26 cellular contexts compared by ENCODE assay signal in genomic region chr9:7653262-7653661, GRCh38.
DNase-seq lines count a peak whose midpoint lies in the region; ATAC-seq and TF ChIP-seq lines count a peak whose summit lies in the region.
"Had no signal": no experiment of that assay in that cellular context is flagged by ENCODE, and none has a peak within 500 bp of the region (broad histone marks: within the 10 kb centered on the region; RNA-seq: fewer than 3 reads in every experiment).

No MANE protein-coding gene starts in this region.

- peak; percentile 58 to 93 (median 74) for ATAC-seq in right lobe of liver
- no peak for ATAC-seq in activated CD8-positive, alpha-beta T cell treated with anti-CD3 and anti-CD28 coated beads, Interleukin-2, amount 10 ng/mL, durations not matched to agents 7 days and 5 days
- ATAC-seq: activated naive CD4-positive, alpha-beta T cell treated with anti-CD3 and anti-CD28 coated beads, Interleukin-2, amount 50 U/mL, for 72 hours; naive thymus-derived CD8-positive, alpha-beta T cell; stimulated activated effector memory CD8-positive, alpha-beta T cell treated with anti-CD3 and anti-CD28 coated beads, Interleukin-12 subunit alpha, Interleukin-12 subunit beta, amount 100 ng/mL, for 72 hours; T-helper 17 cell had no signal

- 37% methylated on average over 7 of the region's 7 CpGs for WGBS in right lobe of liver (ENCODE audit: insufficient coverage, low coverage, low lambda C conversion rate, missing lambda C conversion rate)

- TF ChIP-seq POLR2A in right lobe of liver (IDR thresholded peaks at IDR 0.05) = no peak

- no peak for TF ChIP-seq CTCF in right lobe of liver (IDR thresholded peaks at IDR 0.05)

- peak overlapping the region; percentile 53 for H3K4me2 ChIP-seq in BLaER1

- H3K4me1 ChIP-seq in BLaER1 (peaks cover 12% of the 10 kb centered on the region), right lobe of liver (no peaks in the 10 kb centered on the region)
- H3K4me1 ChIP-seq: prostate gland had no signal

- H3K27me3 Mint-ChIP-seq in activated naive CD4-positive, alpha-beta T cell treated with anti-CD3 and anti-CD28 coated beads, Interleukin-2, amount 10 ng/mL, durations not matched to agents 7 days and 5 days = no peaks in the 10 kb centered on the region
- H3K27me3 Mint-ChIP-seq in activated CD8-positive, alpha-beta T cell treated with anti-CD3 and anti-CD28 coated beads, Interleukin-2, amount 10 ng/mL, durations not matched to agents 7 days and 5 days (ENCODE audit: low read depth) = no peaks in the 10 kb centered on the region
- H3K27me3 Mint-ChIP-seq: naive thymus-derived CD8-positive, alpha-beta T cell; T-helper 17 cell had no signal

- no peak overlapping the region for H3K27ac Mint-ChIP-seq in activated naive CD4-positive, alpha-beta T cell treated with anti-CD3 and anti-CD28 coated beads, Interleukin-2, amount 10 ng/mL, durations not matched to agents 7 days and 5 days
- H3K27ac Mint-ChIP-seq in activated CD8-positive, alpha-beta T cell treated with anti-CD3 and anti-CD28 coated beads, Interleukin-2, amount 10 ng/mL, durations not matched to agents 7 days and 5 days = no peak overlapping the region
- H3K27ac Mint-ChIP-seq: stimulated activated effector memory CD8-positive, alpha-beta T cell treated with anti-CD3 and anti-CD28 coated beads, Interleukin-12 subunit alpha, Interleukin-12 subunit beta, amount 100 ng/mL, for 72 hours; T-helper 17 cell had no signal

- no peaks in the 10 kb centered on the region for H4K20me1 ChIP-seq in BLaER1

- no peaks in the 10 kb centered on the region for H3K36me3 Mint-ChIP-seq in activated naive CD4-positive, alpha-beta T cell treated with anti-CD3 and anti-CD28 coated beads, Interleukin-2, amount 10 ng/mL, durations not matched to agents 7 days and 5 days
- no peaks in the 10 kb centered on the region for H3K36me3 Mint-ChIP-seq in activated CD8-positive, alpha-beta T cell treated with anti-CD3 and anti-CD28 coated beads, Interleukin-2, amount 10 ng/mL, durations not matched to agents 7 days and 5 days (ENCODE audit: low read depth)
- H3K36me3 Mint-ChIP-seq: activated naive CD4-positive, alpha-beta T cell treated with anti-CD3 and anti-CD28 coated beads, Interleukin-2, amount 50 U/mL, for 72 hours; naive thymus-derived CD8-positive, alpha-beta T cell; stimulated activated effector memory CD8-positive, alpha-beta T cell treated with anti-CD3 and anti-CD28 coated beads, Interleukin-12 subunit alpha, Interleukin-12 subunit beta, amount 100 ng/mL, for 72 hours had no signal

- peaks cover 10% of the 10 kb centered on the region for H3K4me1 Mint-ChIP-seq in activated naive CD4-positive, alpha-beta T cell treated with anti-CD3 and anti-CD28 coated beads, Interleukin-2, amount 10 ng/mL, durations not matched to agents 7 days and 5 days
- no peaks in the 10 kb centered on the region for H3K4me1 Mint-ChIP-seq in activated CD8-positive, alpha-beta T cell treated with anti-CD3 and anti-CD28 coated beads, Interleukin-2, amount 10 ng/mL, durations not matched to agents 7 days and 5 days (ENCODE audit: low read depth)
- H3K4me1 Mint-ChIP-seq: stimulated activated effector memory CD8-positive, alpha-beta T cell treated with anti-CD3 and anti-CD28 coated beads, Interleukin-12 subunit alpha, Interleukin-12 subunit beta, amount 100 ng/mL, for 72 hours had no signal

- intact Hi-C loops in right lobe of liver (cut with DNase I) = no loop called here

- H3K36me3 ChIP-seq in BLaER1 = no peaks in the 10 kb centered on the region
- no peaks in the 10 kb centered on the region for H3K36me3 ChIP-seq in right lobe of liver
- H3K36me3 ChIP-seq: prostate gland, upper lobe of left lung had no signal

- CTCF ChIA-PET in activated naive CD4-positive, alpha-beta T cell treated with anti-CD3 and anti-CD28 coated beads, Interleukin-2, amount 10 ng/mL, durations not matched to agents 7 days and 5 days (lab: Charles Lee) = no interaction called here
- CTCF ChIA-PET in activated CD8-positive, alpha-beta T cell treated with anti-CD3 and anti-CD28 coated beads, Interleukin-2, amount 10 ng/mL, durations not matched to agents 7 days and 5 days (lab: Charles Lee) = no interaction called here

- H3K9me3 ChIP-seq in BLaER1 = peaks cover 3% of the 10 kb centered on the region; the same call in 1 of the 2 replicates
- H3K9me3 ChIP-seq in right lobe of liver = no peaks in the 10 kb centered on the region
- H3K9me3 ChIP-seq: prostate gland, upper lobe of left lung had no signal

- no peak overlapping the region for H3K4me3 Mint-ChIP-seq in activated naive CD4-positive, alpha-beta T cell treated with anti-CD3 and anti-CD28 coated beads, Interleukin-2, amount 10 ng/mL, durations not matched to agents 7 days and 5 days
- H3K4me3 Mint-ChIP-seq in activated CD8-positive, alpha-beta T cell treated with anti-CD3 and anti-CD28 coated beads, Interleukin-2, amount 10 ng/mL, durations not matched to agents 7 days and 5 days = no peak overlapping the region
- H3K4me3 Mint-ChIP-seq: naive thymus-derived CD8-positive, alpha-beta T cell; stimulated activated effector memory CD8-positive, alpha-beta T cell treated with anti-CD3 and anti-CD28 coated beads, Interleukin-12 subunit alpha, Interleukin-12 subunit beta, amount 100 ng/mL, for 72 hours; T-helper 17 cell had no signal

- H3K27ac ChIP-seq in BLaER1 = no peak overlapping the region
- no peak overlapping the region for H3K27ac ChIP-seq in right lobe of liver
- H3K27ac ChIP-seq: GM23248, prostate gland, SK-N-MC, upper lobe of left lung had no signal

- H3K27me3 ChIP-seq in BLaER1 = no peaks in the 10 kb centered on the region
- H3K27me3 ChIP-seq in right lobe of liver = no peaks in the 10 kb centered on the region
- H3K27me3 ChIP-seq: upper lobe of left lung had no signal

- DNase-seq in COR-L47 (lab: John Stamatoyannopoulos, UW) (peak; percentile 38), UCSD-AML1 (lab: John Stamatoyannopoulos, UW; ENCODE audit: unreplicated experiment) (peak; percentile 63), right lobe of liver (peak in 1 of 3 donors; percentile 23), epidermal melanocyte (ENCODE audit: insufficient read length, low spot score) (no peak)
- DNase-seq in activated naive CD4-positive, alpha-beta T cell treated with anti-CD3 and anti-CD28 coated beads, Interleukin-2, amount 10 ng/mL, durations not matched to agents 7 days and 5 days = no peak
- DNase-seq in activated CD8-positive, alpha-beta T cell treated with anti-CD3 and anti-CD28 coated beads, Interleukin-2, amount 10 ng/mL, durations not matched to agents 7 days and 5 days = no peak
- DNase-seq: activated CD8-positive, alpha-beta memory T cell treated with anti-CD3 and anti-CD28 coated beads for 24 hours; activated T-cell treated with anti-CD3 and anti-CD28 coated beads for 4 hours; DMS79 treated with DMSO at 0.1 percent for 48 hours; effector CD4-positive, alpha-beta T cell; glutamatergic neuron; GM23248; islet precursor cell; naive thymus-derived CD8-positive, alpha-beta T cell; NCI-H1436 treated with DMSO at 0.1 percent for 48 hours; NCI-H510A; occipital lobe; OCI-M1; stimulated activated CD4-positive, alpha-beta T cell treated with anti-CD3 and anti-CD28 coated beads, Interleukin-15, amount 100 ng/mL, for 24 hours; T-helper 17 cell; upper lobe of left lung had no signal

- no peak overlapping the region for H3K9ac ChIP-seq in BLaER1
- H3K9ac ChIP-seq: GM23248 had no signal

- H3K4me3 ChIP-seq in BLaER1 = no peak overlapping the region
- H3K4me3 ChIP-seq in right lobe of liver = no peak overlapping the region
- H3K4me3 ChIP-seq: GM23248, prostate gland, SK-N-MC, upper lobe of left lung had no signal

- POLR2A ChIA-PET in activated CD8-positive, alpha-beta T cell treated with anti-CD3 and anti-CD28 coated beads, Interleukin-2, amount 10 ng/mL, durations not matched to agents 7 days and 5 days (lab: Charles Lee) = no interaction called here

- H3K9me3 Mint-ChIP-seq in activated naive CD4-positive, alpha-beta T cell treated with anti-CD3 and anti-CD28 coated beads, Interleukin-2, amount 10 ng/mL, durations not matched to agents 7 days and 5 days = no peaks in the 10 kb centered on the region
- no peaks in the 10 kb centered on the region for H3K9me3 Mint-ChIP-seq in activated CD8-positive, alpha-beta T cell treated with anti-CD3 and anti-CD28 coated beads, Interleukin-2, amount 10 ng/mL, durations not matched to agents 7 days and 5 days (ENCODE audit: insufficient read depth)
- H3K9me3 Mint-ChIP-seq: activated naive CD4-positive, alpha-beta T cell treated with anti-CD3 and anti-CD28 coated beads, Interleukin-2, amount 50 U/mL, for 72 hours; naive thymus-derived CD8-positive, alpha-beta T cell; stimulated activated effector memory CD8-positive, alpha-beta T cell treated with anti-CD3 and anti-CD28 coated beads, Interleukin-12 subunit alpha, Interleukin-12 subunit beta, amount 100 ng/mL, for 72 hours had no signal

Comparison
In these comparisons a context has a peak if more than half of its experiments do, and no peak if none do; other contexts are left out.
1. DNase-seq: peak in COR-L47 (single experiment) and UCSD-AML1 (single experiment); none in activated naive CD4-positive, alpha-beta T cell treated with anti-CD3 and anti-CD28 coated beads, Interleukin-2, amount 10 ng/mL, durations not matched to agents 7 days and 5 days (single experiment), activated CD8-positive, alpha-beta T cell treated with anti-CD3 and anti-CD28 coated beads, Interleukin-2, amount 10 ng/mL, durations not matched to agents 7 days and 5 days (single experiment) and epidermal melanocyte (single experiment).